Comparison of ENCODE assay signal across 12 cellular contexts in the genomic region with DNA sequence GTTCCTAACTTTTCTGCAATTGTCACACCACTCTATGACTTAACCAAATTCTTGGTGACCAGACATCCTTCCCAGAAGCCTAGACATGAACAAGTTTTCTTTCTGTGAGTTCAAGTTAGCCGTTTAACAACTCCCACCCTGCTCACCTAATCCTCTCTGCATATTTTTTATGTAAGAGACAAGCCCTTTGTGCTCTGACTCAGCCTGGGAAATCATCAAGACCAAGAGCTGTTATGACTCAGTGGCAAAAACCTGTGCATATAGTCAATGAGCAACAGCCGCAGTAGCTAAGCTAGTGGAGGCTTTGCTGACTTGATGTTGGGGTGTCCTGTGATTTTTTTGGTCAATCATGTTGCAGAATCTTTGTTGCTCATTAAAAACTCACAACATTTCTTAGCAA.
DNase-seq lines count a peak whose midpoint lies in the region; ATAC-seq, FAIRE-seq and TF ChIP-seq lines count a peak whose summit lies in the region.
"Had no signal": no experiment of that assay in that cellular context is flagged by ENCODE, and none has a peak within 500 bp of the region (broad histone marks: within the 10 kb centered on the region; RNA-seq: fewer than 3 reads in every experiment).

No MANE protein-coding gene starts in this region.

- FAIRE-seq in HTR-8/SVneo (lab: Jason Lieb, UNC) (no peak), keratinocyte (lab: Jason Lieb, UNC) (peak; percentile 63)

- 45 to 71% methylated on average over 2 of the region's 2 CpGs for WGBS in heart right ventricle, 2 donors

- no peak overlapping the region for H3K27ac ChIP-seq in keratinocyte (ENCODE audit: control insufficient read depth, insufficient read depth, low read length)
- H3K27ac ChIP-seq in CD4-positive, alpha-beta memory T cell (ENCODE audit: low read depth, low read length), result no peak overlapping the region
- no peak overlapping the region for H3K27ac ChIP-seq in heart right ventricle
- no peak overlapping the region for H3K27ac ChIP-seq in substantia nigra (ENCODE audit: low read depth, low read length, poor library complexity, severe bottlenecking)
- H3K27ac ChIP-seq: neutrophil, SK-N-MC, transverse colon had no signal

- H3K9me3 Mint-ChIP-seq in CD4-positive, alpha-beta memory T cell, result peaks cover 0 to 7% (median 2%) of the 10 kb centered on the region in 8 donors
- H3K9me3 Mint-ChIP-seq: central memory CD8-positive, alpha-beta T cell had no signal

- no peak for TF ChIP-seq CTCF in keratinocyte (optimal IDR thresholded peaks at IDR 0.05 in 1 of 3, IDR thresholded peaks at IDR 0.05 in 1 of 3, conservative IDR thresholded peaks at IDR 0.05 in 1 of 3; ENCODE audit: extremely low read depth in 1 of 3, insufficient read depth in 2 of 3, low read length in 3 of 3)
- no peak for TF ChIP-seq CTCF in heart right ventricle (IDR thresholded peaks at IDR 0.05)

- H4K20me1 ChIP-seq in keratinocyte (ENCODE audit: control insufficient read depth, extremely low read depth, insufficient read depth, low read length), result no peaks in the 10 kb centered on the region

- H3K4me1 Mint-ChIP-seq in CD4-positive, alpha-beta memory T cell, result no peaks in the 10 kb centered on the region
- H3K4me1 Mint-ChIP-seq: central memory CD8-positive, alpha-beta T cell had no signal

- H3K4me1 ChIP-seq in keratinocyte (ENCODE audit: control insufficient read depth, extremely low read depth, insufficient read depth, low read length), result peaks cover 7% of the 10 kb centered on the region
- no peaks in the 10 kb centered on the region for H3K4me1 ChIP-seq in CD4-positive, alpha-beta memory T cell (ENCODE audit: insufficient read depth, low read length)
- peaks cover 0 to 10% (median 0%) of the 10 kb centered on the region in 9 donors for H3K4me1 ChIP-seq in heart right ventricle
- H3K4me1 ChIP-seq: transverse colon had no signal

- peak; percentile 8 for DNase-seq in HTR-8/SVneo (ENCODE audit: insufficient read length, low spot score)
- peak; percentile 19 for DNase-seq in keratinocyte (ENCODE audit: low read depth, low spot score)
- DNase-seq in CD4-positive, alpha-beta memory T cell, result no peak
- no peak for DNase-seq in erythroblast (lab: John Stamatoyannopoulos, UW)
- no peak for DNase-seq in heart right ventricle
- DNase-seq in substantia nigra (lab: John Stamatoyannopoulos, UW), result no peak
- DNase-seq: transverse colon had no signal

- TF ChIP-seq POLR2A in erythroblast (IDR thresholded peaks at IDR 0.05; ENCODE audit: low read length), result no peak

- H3K9me3 ChIP-seq in keratinocyte (ENCODE audit: control insufficient read depth, low read depth, low read length) (no peaks in the 10 kb centered on the region), heart right ventricle (peaks cover 0 to 4% (median 0%) of the 10 kb centered on the region in 11 donors)
- H3K9me3 ChIP-seq in CD4-positive, alpha-beta memory T cell (ENCODE audit: control insufficient read depth in 1 of 2, low read length in 2 of 2), result no peaks in the 10 kb centered on the region
- H3K9me3 ChIP-seq: neutrophil had no signal

- CTCF ChIA-PET in CD4-positive, alpha-beta memory T cell (lab: Charles Lee; ENCODE audit: partially characterized antibody), result no interaction called here

- dilution Hi-C loops in keratinocyte (cut with MboI; ENCODE audit: extremely low pct_ligation_motif_present, low sequenced_read_pairs), result no loop called here

- peak; percentile 97 for ATAC-seq in GM18499 (IDR thresholded peaks at IDR 0.05; ENCODE audit: insufficient read depth, unreplicated experiment)
- peak; percentile 82 for ATAC-seq in GM21786 (IDR thresholded peaks at IDR 0.05; ENCODE audit: unreplicated experiment)
- ATAC-seq in heart right ventricle, result no peak

- no peak overlapping the region for H2AFZ ChIP-seq in keratinocyte (ENCODE audit: control insufficient read depth, low read length)

- H3K36me3 ChIP-seq in keratinocyte (ENCODE audit: control insufficient read depth in 2 of 2, extremely low read depth in 1 of 2, insufficient read depth in 2 of 2, low read length in 2 of 2) (no peaks in the 10 kb centered on the region), heart right ventricle (no peaks in the 10 kb centered on the region)
- H3K36me3 ChIP-seq in CD4-positive, alpha-beta memory T cell (ENCODE audit: insufficient read depth, low read length), result no peaks in the 10 kb centered on the region
- H3K36me3 ChIP-seq: neutrophil, transverse colon had no signal

- no peak overlapping the region for H3K4me3 ChIP-seq in keratinocyte (ENCODE audit: control insufficient read depth in 2 of 3, extremely low read depth in 1 of 3, insufficient read depth in 2 of 3, low read depth in 1 of 3, low read length in 3 of 3)
- H3K4me3 ChIP-seq in CD4-positive, alpha-beta memory T cell (ENCODE audit: low read length in 2 of 2), result no peak overlapping the region
- H3K4me3 ChIP-seq in heart right ventricle, result no peak overlapping the region
- H3K4me3 ChIP-seq: SK-N-MC, transverse colon had no signal

- no peaks in the 10 kb centered on the region for H3K36me3 Mint-ChIP-seq in CD4-positive, alpha-beta memory T cell

- POLR2A ChIA-PET in CD4-positive, alpha-beta memory T cell (lab: Charles Lee; ENCODE audit: partially characterized antibody), result no interaction called here

- no peaks in the 10 kb centered on the region for H3K9me1 ChIP-seq in keratinocyte (ENCODE audit: control insufficient read depth, extremely low read depth, insufficient read depth, low read length)

- peak overlapping the region; percentile 26 for H3K4me2 ChIP-seq in keratinocyte (ENCODE audit: control insufficient read depth, extremely low read depth, insufficient read depth, low read depth, low read length)

- intact Hi-C loops in CD4-positive, alpha-beta memory T cell (cut with micrococcal nuclease), result no loop called here
- intact Hi-C loops in heart right ventricle (cut with DNase I), result no loop called here

- peaks cover 1 to 10% of the 10 kb centered on the region in 2 donors for H3K27me3 Mint-ChIP-seq in CD4-positive, alpha-beta memory T cell

- H3K27ac Mint-ChIP-seq in CD4-positive, alpha-beta memory T cell, result no peak overlapping the region

- H3K27me3 ChIP-seq in keratinocyte (ENCODE audit: control insufficient read depth, extremely low read depth, insufficient read depth, low read length) (no peaks in the 10 kb centered on the region), heart right ventricle (no peaks in the 10 kb centered on the region)
- no peaks in the 10 kb centered on the region for H3K27me3 ChIP-seq in CD4-positive, alpha-beta memory T cell (ENCODE audit: insufficient read depth, low read length)
- H3K27me3 ChIP-seq: neutrophil, transverse colon had no signal

- no peaks in the 10 kb centered on the region for H3K79me2 ChIP-seq in keratinocyte (ENCODE audit: control insufficient read depth, insufficient read depth, low read length)

- H3K4me3 Mint-ChIP-seq in CD4-positive, alpha-beta memory T cell, result no peak overlapping the region
- H3K4me3 Mint-ChIP-seq: central memory CD8-positive, alpha-beta T cell had no signal

- H3K9ac ChIP-seq in keratinocyte (ENCODE audit: control insufficient read depth, extremely low read depth, insufficient read depth, low read length), result no peak overlapping the region

Comparison
In these comparisons a context has a peak if more than half of its experiments do, and no peak if none do; other contexts are left out.
1. ATAC-seq: peak in GM18499 (single experiment) and GM21786 (single experiment); none in heart right ventricle (0 of 8).
2. DNase-seq: peak in HTR-8/SVneo (single experiment) and keratinocyte (single experiment); none in CD4-positive, alpha-beta memory T cell (0 of 5), erythroblast (0 of 2), heart right ventricle (0 of 2) and substantia nigra (0 of 49).